Comparison of ENCODE assay signal across 24 cellular contexts in the genomic region with DNA sequence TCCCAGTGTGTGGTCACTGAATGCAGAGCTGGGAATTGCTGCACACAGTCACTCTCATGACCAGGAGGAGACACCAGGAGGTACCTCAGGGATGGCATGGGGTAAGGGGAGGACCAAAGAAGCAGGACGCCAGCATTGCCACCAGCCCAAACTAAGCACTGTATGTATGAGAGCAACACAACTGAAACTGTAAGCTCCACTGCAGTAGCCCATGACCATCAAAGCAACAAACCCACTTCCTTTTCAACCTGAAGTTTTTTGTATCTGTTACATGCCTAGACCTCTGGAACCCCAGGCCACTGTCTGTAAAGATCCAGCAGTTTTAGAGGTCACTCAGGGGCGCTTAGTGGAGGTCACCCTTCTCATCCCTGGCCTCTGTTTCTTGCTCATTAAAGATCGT.
DNase-seq lines count a peak whose midpoint lies in the region; ATAC-seq and TF ChIP-seq lines count a peak whose summit lies in the region.
"Had no signal": no experiment of that assay in that cellular context is flagged by ENCODE, and none has a peak within 500 bp of the region (broad histone marks: within the 10 kb centered on the region; RNA-seq: fewer than 3 reads in every experiment).

No MANE protein-coding gene starts in this region.

- ATAC-seq in GM21390 (IDR thresholded peaks at IDR 0.05; ENCODE audit: unreplicated experiment): peak; percentile 69
- peak; percentile 87 for ATAC-seq in HG02885 (IDR thresholded peaks at IDR 0.05; ENCODE audit: poor library complexity, unreplicated experiment)
- peak; percentile 59 for ATAC-seq in stimulated activated memory B cell treated with anti-CD40 and anti-IgM and Interleukin-4, amounts not matched to agents 10 μg/mL and 1 μg/mL and 100 μg/mL, for 72 hours
- ATAC-seq in HG03196 (IDR thresholded peaks at IDR 0.05; ENCODE audit: unreplicated experiment): no peak
- ATAC-seq: body of pancreas; foreskin keratinocyte; naive thymus-derived CD8-positive, alpha-beta T cell; T-helper 17 cell had no signal

- intact Hi-C loops in head of caudate nucleus (cut with DNase I): no loop called here

- no peaks in the 10 kb centered on the region for H3K9me3 Mint-ChIP-seq in stimulated activated memory B cell treated with anti-CD40 and anti-IgM and Interleukin-4, amounts not matched to agents 10 μg/mL and 1 μg/mL and 100 μg/mL, for 72 hours
- H3K9me3 Mint-ChIP-seq: naive thymus-derived CD8-positive, alpha-beta T cell; stimulated activated naive B cell treated with anti-CD40 and anti-IgM and Interleukin-4, amounts not matched to agents 10 μg/mL and 1 μg/mL and 100 μg/mL, for 72 hours had no signal

- in situ Hi-C loops in GM13976 (cut with MboI; ENCODE audit: low sequenced_read_pairs, unreplicated experiment): no loop called here

- TF ChIP-seq CTCF in GM13976 (IDR thresholded peaks at IDR 0.05; ENCODE audit: borderline replicate concordance, control extremely low read depth, extremely low read depth, insufficient read depth, missing control alignments): no peak

- H3K36me3 Mint-ChIP-seq in stimulated activated memory B cell treated with anti-CD40 and anti-IgM and Interleukin-4, amounts not matched to agents 10 μg/mL and 1 μg/mL and 100 μg/mL, for 72 hours: no peaks in the 10 kb centered on the region
- H3K36me3 Mint-ChIP-seq: CD4-positive, alpha-beta memory T cell; mesothelial cell of epicardium; naive thymus-derived CD8-positive, alpha-beta T cell; stimulated activated naive B cell treated with anti-CD40 and anti-IgM and Interleukin-4, amounts not matched to agents 10 μg/mL and 1 μg/mL and 100 μg/mL, for 72 hours had no signal

- H3K4me3 Mint-ChIP-seq in stimulated activated memory B cell treated with anti-CD40 and anti-IgM and Interleukin-4, amounts not matched to agents 10 μg/mL and 1 μg/mL and 100 μg/mL, for 72 hours: no peak overlapping the region
- H3K4me3 Mint-ChIP-seq: CD4-positive, alpha-beta memory T cell; mesothelial cell of epicardium; naive thymus-derived CD8-positive, alpha-beta T cell; stimulated activated naive B cell treated with anti-CD40 and anti-IgM and Interleukin-4, amounts not matched to agents 10 μg/mL and 1 μg/mL and 100 μg/mL, for 72 hours; T-helper 17 cell had no signal

- H3K4me1 Mint-ChIP-seq in stimulated activated memory B cell treated with anti-CD40 and anti-IgM and Interleukin-4, amounts not matched to agents 10 μg/mL and 1 μg/mL and 100 μg/mL, for 72 hours: peaks cover 9% of the 10 kb centered on the region
- H3K4me1 Mint-ChIP-seq: CD4-positive, alpha-beta memory T cell; mesothelial cell of epicardium; naive thymus-derived CD8-positive, alpha-beta T cell; T-helper 17 cell had no signal

- no peaks in the 10 kb centered on the region for H3K27me3 Mint-ChIP-seq in stimulated activated memory B cell treated with anti-CD40 and anti-IgM and Interleukin-4, amounts not matched to agents 10 μg/mL and 1 μg/mL and 100 μg/mL, for 72 hours

- H3K27ac Mint-ChIP-seq in stimulated activated memory B cell treated with anti-CD40 and anti-IgM and Interleukin-4, amounts not matched to agents 10 μg/mL and 1 μg/mL and 100 μg/mL, for 72 hours: no peak overlapping the region
- H3K27ac Mint-ChIP-seq: CD4-positive, alpha-beta memory T cell; mesothelial cell of epicardium; naive thymus-derived CD8-positive, alpha-beta T cell; stimulated activated naive B cell treated with anti-CD40 and anti-IgM and Interleukin-4, amounts not matched to agents 10 μg/mL and 1 μg/mL and 100 μg/mL, for 72 hours; T-helper 17 cell had no signal

- DNase-seq in GM13976 (ENCODE audit: low spot score) (peak; percentile 55), head of caudate nucleus (no peak), pons (ENCODE audit: low spot score) (no peak)
- DNase-seq: activated CD4-positive, alpha-beta T cell treated with anti-CD3 and anti-CD28 coated beads, Interleukin-2, amount 50 U/mL, for 1 hour; body of pancreas; CD4-positive, alpha-beta memory T cell; effector CD8-positive, alpha-beta T cell; foreskin keratinocyte; GF-D8; left ventricle myocardium inferior; naive thymus-derived CD8-positive, alpha-beta T cell; NCI-H1105; NCI-H2029 treated with DMSO at 0.1 percent for 48 hours; NCI-H510A; NK-92 treated with Interleukin-12 subunit alpha and Interleukin-12 subunit beta, amount 100 ng/mL, for 24 hours; retina; stimulated activated naive B cell treated with anti-CD40 and anti-IgM and Interleukin-4, amounts not matched to agents 10 μg/mL and 1 μg/mL and 100 μg/mL, for 72 hours; T-helper 17 cell; uterus had no signal
